Comparison of ENCODE assay signal across 18 cellular contexts in genomic region chr10:124228451-124228850, GRCh38.
DNase-seq lines count a peak whose midpoint lies in the region; ATAC-seq, FAIRE-seq and TF ChIP-seq lines count a peak whose summit lies in the region.
"Had no signal": no experiment of that assay in that cellular context is flagged by ENCODE, and none has a peak within 500 bp of the region (broad histone marks: within the 10 kb centered on the region; RNA-seq: fewer than 3 reads in every experiment).

No MANE protein-coding gene starts in this region.

- H3K4me3 Mint-ChIP-seq in activated T-cell treated with anti-CD3 and anti-CD28 coated beads, Interleukin-2, amount 50 U/mL, for 72 hours = no peak overlapping the region
- no peak overlapping the region for H3K4me3 Mint-ChIP-seq in IgD-negative memory B cell
- H3K4me3 Mint-ChIP-seq in activated T-helper 17 cell treated with anti-CD3 and anti-CD28 coated beads, Interleukin-2, amount 50 U/mL, for 72 hours = no peak overlapping the region
- peak overlapping the region; percentile 70 for H3K4me3 Mint-ChIP-seq in natural killer cell

- peaks cover 2 to 21% of the 10 kb centered on the region in 2 donors for H3K36me3 Mint-ChIP-seq in activated T-cell treated with anti-CD3 and anti-CD28 coated beads, Interleukin-2, amount 50 U/mL, for 72 hours (ENCODE audit: insufficient read depth in 2 of 2)
- H3K36me3 Mint-ChIP-seq in IgD-negative memory B cell = peaks cover 3% of the 10 kb centered on the region
- H3K36me3 Mint-ChIP-seq in activated T-helper 17 cell treated with anti-CD3 and anti-CD28 coated beads, Interleukin-2, amount 50 U/mL, for 72 hours (ENCODE audit: low read depth) = peaks cover 40% of the 10 kb centered on the region
- H3K36me3 Mint-ChIP-seq in natural killer cell = no peaks in the 10 kb centered on the region

- TF ChIP-seq CTCF in natural killer cell (IDR thresholded peaks at IDR 0.05) = no peak

- no peak for DNase-seq in activated T-cell treated with anti-CD3 and anti-CD28 coated beads, Interleukin-2, amount 50 U/mL, for 72 hours
- DNase-seq in activated T-cell treated with anti-CD3 and anti-CD28 coated beads, Interleukin-2, amount 50 U/mL, for 48 hours = no peak
- DNase-seq in natural killer cell (no peak), HTR-8/SVneo (ENCODE audit: insufficient read length, low spot score) (no peak)
- no peak for DNase-seq in stimulated activated CD4-positive, alpha-beta T cell treated with anti-CD3 and anti-CD28 coated beads, Interleukin-15, amount 100 ng/mL, for 24 hours
- DNase-seq: C1 segment of cervical spinal cord, DMS79, NCI-H1417, NCI-H187 treated with DMSO at 0.1 percent for 48 hours, NCI-H2227 treated with DMSO at 0.1 percent for 48 hours, NCI-H510A treated with DMSO at 0.1 percent for 48 hours, NCI-H774, RPMI8226, SHP77 treated with DMSO at 0.1 percent for 48 hours had no signal

- FAIRE-seq in HTR-8/SVneo (lab: Jason Lieb, UNC) = no peak
- FAIRE-seq: H1, K562 had no signal

- intact Hi-C loops in natural killer cell (cut with micrococcal nuclease) = loop anchor here (5.0 kb wide), 1 partner anchor 494 kb away; no protein-coding TSS in a partner anchor

- peak overlapping the region; percentile 97 for H3K27ac Mint-ChIP-seq in activated T-cell treated with anti-CD3 and anti-CD28 coated beads, Interleukin-2, amount 50 U/mL, for 72 hours
- H3K27ac Mint-ChIP-seq in IgD-negative memory B cell (peak overlapping the region; percentile 47 to 100 (median 98)), natural killer cell (peak overlapping the region; percentile 90 to 94)
- peak overlapping the region; percentile 87 for H3K27ac Mint-ChIP-seq in activated T-helper 17 cell treated with anti-CD3 and anti-CD28 coated beads, Interleukin-2, amount 50 U/mL, for 72 hours

- peaks cover 4% of the 10 kb centered on the region for H3K4me1 Mint-ChIP-seq in activated T-cell treated with anti-CD3 and anti-CD28 coated beads, Interleukin-2, amount 50 U/mL, for 72 hours (ENCODE audit: low read depth)
- H3K4me1 Mint-ChIP-seq in IgD-negative memory B cell = peaks cover 5 to 16% (median 7%) of the 10 kb centered on the region in 3 donors
- H3K4me1 Mint-ChIP-seq in activated T-helper 17 cell treated with anti-CD3 and anti-CD28 coated beads, Interleukin-2, amount 50 U/mL, for 72 hours = peaks cover 18% of the 10 kb centered on the region
- peaks cover 30 to 47% of the 10 kb centered on the region in 2 donors for H3K4me1 Mint-ChIP-seq in natural killer cell

- H3K27me3 Mint-ChIP-seq in activated T-cell treated with anti-CD3 and anti-CD28 coated beads, Interleukin-2, amount 50 U/mL, for 72 hours (ENCODE audit: low read depth) = no peaks in the 10 kb centered on the region
- H3K27me3 Mint-ChIP-seq in IgD-negative memory B cell (peaks cover 2% of the 10 kb centered on the region), natural killer cell (ENCODE audit: low read depth in 2 of 2) (peaks cover 0 to 2% of the 10 kb centered on the region in 2 donors)
- H3K27me3 Mint-ChIP-seq in activated T-helper 17 cell treated with anti-CD3 and anti-CD28 coated beads, Interleukin-2, amount 50 U/mL, for 72 hours = no peaks in the 10 kb centered on the region

- peaks cover 28 to 32% of the 10 kb centered on the region in 2 donors for H3K9me3 Mint-ChIP-seq in activated T-cell treated with anti-CD3 and anti-CD28 coated beads, Interleukin-2, amount 50 U/mL, for 72 hours
- no peaks in the 10 kb centered on the region for H3K9me3 Mint-ChIP-seq in IgD-negative memory B cell
- H3K9me3 Mint-ChIP-seq in activated T-helper 17 cell treated with anti-CD3 and anti-CD28 coated beads, Interleukin-2, amount 50 U/mL, for 72 hours = no peaks in the 10 kb centered on the region
- H3K9me3 Mint-ChIP-seq in natural killer cell = no peaks in the 10 kb centered on the region

- ATAC-seq in activated T-cell treated with anti-CD3 and anti-CD28 coated beads, Interleukin-2, amount 50 U/mL, for 72 hours (replicated peaks in 1 of 2) = no peak
- no peak for ATAC-seq in activated T-helper 17 cell treated with anti-CD3 and anti-CD28 coated beads, Interleukin-2, amount 50 U/mL, for 72 hours (replicated peaks)
- no peak for ATAC-seq in natural killer cell
- ATAC-seq: K562 had no signal
